ENCODE assay signal across 1 cellular context in genomic region chr9:93093449-93094293, GRCh38.
TF ChIP-seq lines count a peak whose summit lies in the region.

No MANE protein-coding gene starts in this region.

TF ChIP-seq in HepG2, 621 proteins besides CTCF, POLR2A, EP300 and RAD21:
- TF ChIP-seq HNRNPLL (IDR thresholded peaks at IDR 0.05; ENCODE audit: low read depth, low read length, poor library complexity, severe bottlenecking) (no peak), MTERF4 (CRISPR knock-in tag; IDR thresholded peaks at IDR 0.05) (no peak), SIN3A (IDR thresholded peaks at IDR 0.05; ENCODE audit: borderline replicate concordance, low read depth, low read length) (no peak), AHDC1 (CRISPR knock-in tag; IDR thresholded peaks at IDR 0.05; ENCODE audit: borderline replicate concordance) (no peak), HNRNPUL1 (IDR thresholded peaks at IDR 0.05; ENCODE audit: low read depth, low read length) (no peak), ZNF276 (CRISPR knock-in tag; IDR thresholded peaks at IDR 0.05; ENCODE audit: low read depth) (no peak), SALL1 (CRISPR knock-in tag; IDR thresholded peaks at IDR 0.05) (no peak), THAP7 (CRISPR knock-in tag; IDR thresholded peaks at IDR 0.05) (no peak), ZNF569 (CRISPR knock-in tag; IDR thresholded peaks at IDR 0.05; ENCODE audit: borderline replicate concordance) (no peak), NR3C1 (CRISPR knock-in tag; IDR thresholded peaks at IDR 0.05) (no peak), ZNF546 (CRISPR knock-in tag; conservative IDR thresholded peaks at IDR 0.05) (no peak), ZNF619 (CRISPR knock-in tag; IDR thresholded peaks at IDR 0.05) (no peak), TRIM24 (CRISPR knock-in tag; IDR thresholded peaks at IDR 0.05) (no peak), SRSF4 (IDR thresholded peaks at IDR 0.05; ENCODE audit: low read depth, low read length, poor library complexity, severe bottlenecking) (no peak), TFE3 (CRISPR knock-in tag; IDR thresholded peaks at IDR 0.05) (no peak), ZFYVE20 (CRISPR knock-in tag; IDR thresholded peaks at IDR 0.05; ENCODE audit: borderline replicate concordance, low read depth) (no peak), TRIM22 (IDR thresholded peaks at IDR 0.05) (no peak), ZNF597 (CRISPR knock-in tag; IDR thresholded peaks at IDR 0.05) (no peak), MAZ (IDR thresholded peaks at IDR 0.05; ENCODE audit: borderline replicate concordance, low read depth, low read length) (no peak), MAZ (CRISPR knock-in tag; IDR thresholded peaks at IDR 0.05; ENCODE audit: low read depth) (no peak)
